10 cellular contexts compared by ENCODE assay signal in genomic region chr5:93275376-93275775, GRCh38.
"Had no signal": no experiment of that assay in that cellular context is flagged by ENCODE, and none has a peak within 500 bp of the region (broad histone marks: within the 10 kb centered on the region; RNA-seq: fewer than 3 reads in every experiment).

No MANE protein-coding gene starts in this region.

- ATAC-seq: GM23338, HCT116 had no signal

- H2AFZ ChIP-seq: GM23248, GM23338 had no signal

- H3K27ac ChIP-seq: GM23248 had no signal

- H3K9ac ChIP-seq: GM23248 had no signal

- FAIRE-seq: H1 had no signal

- H3K4me3 ChIP-seq: GM23248, GM23338, HAP-1 had no signal

- H3K4me1 ChIP-seq: HAP-1 had no signal

- DNase-seq: GM23248, GOT3, H7, H9, HCEC 1CT, HFFc6 had no signal

- H3K36me3 ChIP-seq: HAP-1 had no signal

- H3K9me3 ChIP-seq: HAP-1 had no signal

- H3K4me2 ChIP-seq: GM23338 had no signal
